1 cellular context compared by ENCODE assay signal in the genomic region with DNA sequence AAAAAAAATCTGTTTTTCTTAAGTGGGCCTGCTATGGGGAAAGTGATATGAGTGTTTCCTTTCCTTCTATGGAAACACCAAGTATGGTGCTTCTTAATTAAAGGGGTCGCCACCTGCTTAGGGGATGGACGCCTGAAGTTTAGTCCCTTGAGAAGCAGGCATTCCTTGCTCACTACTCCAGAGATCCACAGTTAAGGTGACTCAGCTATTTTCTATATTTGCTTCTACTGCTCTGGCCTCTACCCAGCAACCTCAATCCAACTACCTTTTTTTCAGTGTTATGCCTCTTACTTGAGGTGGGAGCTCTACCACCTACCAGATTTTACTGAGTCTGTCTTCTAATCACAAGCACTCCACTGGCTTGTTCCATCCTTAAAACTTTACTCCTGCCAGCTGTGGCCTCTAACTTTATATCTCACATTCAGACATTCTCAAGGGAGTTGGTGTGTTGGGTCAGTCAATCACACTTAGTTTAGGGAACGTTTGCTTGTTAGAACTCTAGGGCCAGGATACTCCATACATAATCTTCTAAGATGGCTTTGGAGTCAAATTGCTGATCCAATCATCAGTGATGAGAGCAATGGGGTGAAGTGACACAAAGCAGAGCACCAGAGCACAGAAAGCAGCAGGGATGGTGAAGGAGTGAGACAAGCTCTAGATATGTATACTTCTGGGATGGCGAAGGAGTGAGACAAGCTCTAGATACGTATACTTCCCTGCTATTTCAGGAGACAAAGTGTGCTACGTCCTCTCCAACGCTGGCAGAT.
A peak's percentile ranks its signal among the peaks of the same experiment; 100 is the strongest.
TF ChIP-seq lines count a peak whose summit lies in the region.

No MANE protein-coding gene starts in this region.

TF ChIP-seq in A549, 52 proteins besides CTCF, POLR2A, EP300 and RAD21 (continued from another document):
- TF ChIP-seq NFE2L2 (conservative IDR thresholded peaks at IDR 0.05; ENCODE audit: low read length) = peak; percentile 73
